9 cellular contexts compared by ENCODE assay signal in the genomic region with DNA sequence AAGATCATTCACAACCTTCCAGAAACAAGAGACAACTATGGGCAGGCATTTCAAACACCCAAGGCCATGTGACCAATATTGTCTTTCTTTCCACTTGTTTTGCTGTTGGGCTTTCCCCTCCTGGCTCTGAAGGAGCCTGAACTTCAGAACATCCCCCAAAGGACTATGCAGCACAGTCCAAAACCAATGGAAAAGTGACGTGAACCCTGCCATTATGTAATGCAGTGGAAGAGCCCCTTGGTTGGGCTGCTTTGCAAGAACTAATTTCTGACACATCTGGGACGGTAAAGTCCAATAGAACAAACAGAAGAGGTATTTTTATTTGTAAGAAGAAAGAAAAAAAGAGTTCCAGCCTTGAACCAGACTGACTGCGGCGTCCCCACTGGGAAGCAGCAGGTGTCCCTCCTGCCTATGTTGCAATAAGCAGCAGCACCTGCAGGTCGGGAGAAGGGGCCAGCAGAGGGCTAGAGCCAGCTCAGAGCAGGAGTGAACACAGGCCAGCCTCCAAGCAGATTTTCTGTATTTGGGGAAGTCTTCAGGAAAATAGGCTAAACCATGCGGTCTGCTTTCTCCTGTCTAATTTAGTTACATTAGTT.
DNase-seq lines count a peak whose midpoint lies in the region; ATAC-seq and TF ChIP-seq lines count a peak whose summit lies in the region.
"Had no signal": no experiment of that assay in that cellular context is flagged by ENCODE, and none has a peak within 500 bp of the region (broad histone marks: within the 10 kb centered on the region; RNA-seq: fewer than 3 reads in every experiment).

No MANE protein-coding gene starts in this region.

- H3K9me3 ChIP-seq in A673 (ENCODE audit: low read depth, low read length, poor library complexity, severe bottlenecking) (no peaks in the 10 kb centered on the region), PC-3 (ENCODE audit: low read length) (no peaks in the 10 kb centered on the region), iPS DF 6.9 (ENCODE audit: control insufficient read depth, insufficient read depth, low read length) (no peaks in the 10 kb centered on the region), colonic mucosa (no peaks in the 10 kb centered on the region)

- H3K4me3 Mint-ChIP-seq in natural killer cell = no peak overlapping the region
- no peak overlapping the region for H3K4me3 Mint-ChIP-seq in activated T-helper 1 cell treated with anti-CD3 and anti-CD28 coated beads, Interleukin-12 subunit alpha, Interleukin-12 subunit beta, Interleukin-2, Interleukin-4 antibody, amounts not matched to agents 30 ng/mL and 10 ng/mL and 1 ng/mL, durations not matched to agents 14 hours and 24 hours and 36 hours

- 0 out of 2 replicates have a peak, but pooled peaks have one; percentile 12 for TF ChIP-seq CTCF in A673 (conservative IDR thresholded peaks at IDR 0.05; ENCODE audit: low read depth, low read length)
- peak; percentile 35 for TF ChIP-seq CTCF in PC-3 (conservative IDR thresholded peaks at IDR 0.05; ENCODE audit: low read depth, low read length)
- no peak for TF ChIP-seq CTCF in natural killer cell (IDR thresholded peaks at IDR 0.05)
- TF ChIP-seq CTCF in colonic mucosa (IDR thresholded peaks at IDR 0.05) = no peak

- H3K27ac ChIP-seq in A673 (ENCODE audit: low read depth, low read length, poor library complexity, severe bottlenecking) (no peak overlapping the region), PC-3 (ENCODE audit: low read length) (no peak overlapping the region), iPS DF 6.9 (ENCODE audit: low read length) (no peak overlapping the region), colonic mucosa (no peak overlapping the region)

- H3K27me3 ChIP-seq in A673 (replicated peaks; ENCODE audit: insufficient read depth, low read depth, low read length, poor library complexity) = no peaks in the 10 kb centered on the region
- H3K27me3 ChIP-seq in H7 (ENCODE audit: control insufficient read depth, insufficient read depth, low read length) = no peaks in the 10 kb centered on the region
- H3K27me3 ChIP-seq in PC-3 (ENCODE audit: low read length) = no peaks in the 10 kb centered on the region
- no peaks in the 10 kb centered on the region; the same call in 1 of the 2 replicates for H3K27me3 ChIP-seq in iPS DF 6.9 (ENCODE audit: control insufficient read depth, insufficient read depth, low read length)
- no peaks in the 10 kb centered on the region for H3K27me3 ChIP-seq in colonic mucosa

- H3K9me3 Mint-ChIP-seq in natural killer cell = no peaks in the 10 kb centered on the region
- H3K9me3 Mint-ChIP-seq in activated T-helper 1 cell treated with anti-CD3 and anti-CD28 coated beads, Interleukin-12 subunit alpha, Interleukin-12 subunit beta, Interleukin-2, Interleukin-4 antibody, amounts not matched to agents 30 ng/mL and 10 ng/mL and 1 ng/mL, durations not matched to agents 14 hours and 24 hours and 36 hours = peaks cover 6% of the 10 kb centered on the region

- no peak overlapping the region for H3K27ac Mint-ChIP-seq in natural killer cell
- no peak overlapping the region for H3K27ac Mint-ChIP-seq in activated T-helper 1 cell treated with anti-CD3 and anti-CD28 coated beads, Interleukin-12 subunit alpha, Interleukin-12 subunit beta, Interleukin-2, Interleukin-4 antibody, amounts not matched to agents 30 ng/mL and 10 ng/mL and 1 ng/mL, durations not matched to agents 14 hours and 24 hours and 36 hours

- no peaks in the 10 kb centered on the region for H3K27me3 Mint-ChIP-seq in natural killer cell (ENCODE audit: low read depth in 2 of 2)
- H3K27me3 Mint-ChIP-seq in activated T-helper 1 cell treated with anti-CD3 and anti-CD28 coated beads, Interleukin-12 subunit alpha, Interleukin-12 subunit beta, Interleukin-2, Interleukin-4 antibody, amounts not matched to agents 30 ng/mL and 10 ng/mL and 1 ng/mL, durations not matched to agents 14 hours and 24 hours and 36 hours (ENCODE audit: insufficient read depth) = peaks cover 10% of the 10 kb centered on the region

- no peaks in the 10 kb centered on the region for H3F3A ChIP-seq in PC-3 (ENCODE audit: low read length, unreplicated experiment)

- no CpG with 5 or more reads among the region's 6 CpGs for WGBS in iPS DF 6.9 (ENCODE audit: insufficient coverage, insufficient read length)

- no peak overlapping the region for H3K9ac ChIP-seq in PC-3 (ENCODE audit: low read length)
- H3K9ac ChIP-seq in colonic mucosa (ENCODE audit: low read depth in 2 of 2, low read length in 2 of 2) = no peak overlapping the region

- H3K36me3 Mint-ChIP-seq in natural killer cell = no peaks in the 10 kb centered on the region
- no peaks in the 10 kb centered on the region for H3K36me3 Mint-ChIP-seq in activated T-helper 1 cell treated with anti-CD3 and anti-CD28 coated beads, Interleukin-12 subunit alpha, Interleukin-12 subunit beta, Interleukin-2, Interleukin-4 antibody, amounts not matched to agents 30 ng/mL and 10 ng/mL and 1 ng/mL, durations not matched to agents 14 hours and 24 hours and 36 hours (ENCODE audit: low read depth)

- H3K9me2 ChIP-seq in PC-3 (replicated peaks; ENCODE audit: low read length) = no peaks in the 10 kb centered on the region

- no peaks in the 10 kb centered on the region for H3K79me2 ChIP-seq in PC-3 (ENCODE audit: low read length)

- ATAC-seq in PC-3 (peak; percentile 56), natural killer cell (no peak)

- H3K4me1 Mint-ChIP-seq in natural killer cell = peaks cover 25 to 28% of the 10 kb centered on the region in 2 donors
- H3K4me1 Mint-ChIP-seq in activated T-helper 1 cell treated with anti-CD3 and anti-CD28 coated beads, Interleukin-12 subunit alpha, Interleukin-12 subunit beta, Interleukin-2, Interleukin-4 antibody, amounts not matched to agents 30 ng/mL and 10 ng/mL and 1 ng/mL, durations not matched to agents 14 hours and 24 hours and 36 hours (ENCODE audit: low read depth) = peaks cover 12% of the 10 kb centered on the region

- H2AFZ ChIP-seq in PC-3 (ENCODE audit: low read length) = no peak overlapping the region

- intact Hi-C loops in A673 (cut with micrococcal nuclease; ENCODE audit: unreplicated experiment) (no loop called here), PC-3 (cut with micrococcal nuclease) (no loop called here), natural killer cell (cut with micrococcal nuclease) (no loop called here), colonic mucosa (cut with DNase I) (no loop called here)
- intact Hi-C loops in activated T-helper 1 cell treated with anti-CD3 and anti-CD28 coated beads, Interleukin-12 subunit alpha, Interleukin-12 subunit beta, Interleukin-2, Interleukin-4 antibody, amounts not matched to agents 30 ng/mL and 10 ng/mL and 1 ng/mL, durations not matched to agents 14 hours and 24 hours and 36 hours (cut with micrococcal nuclease) = no loop called here

- BruUV-seq in A673 (replicated peaks; lab: Mats Ljungman, UMichigan) (no TSS peak), PC-3 (replicated peaks; lab: Mats Ljungman, UMichigan) (no TSS peak)

- H3K4me1 ChIP-seq in A673 (ENCODE audit: insufficient read depth, low read length, poor library complexity, severe bottlenecking) (no peaks in the 10 kb centered on the region), PC-3 (ENCODE audit: insufficient read depth, low read length) (peaks cover 15% of the 10 kb centered on the region), iPS DF 6.9 (ENCODE audit: control insufficient read depth, insufficient read depth, low read length) (0 out of 2 replicates have a peak, but pooled peaks cover 2% of the 10 kb centered on the region), colonic mucosa (no peaks in the 10 kb centered on the region)

- H3K36me3 ChIP-seq in A673 (ENCODE audit: insufficient read depth, low read length, poor library complexity, severe bottlenecking) (no peaks in the 10 kb centered on the region), H7 (replicated peaks; ENCODE audit: control insufficient read depth, insufficient read depth, low read length) (no peaks in the 10 kb centered on the region), PC-3 (ENCODE audit: low read depth, low read length) (no peaks in the 10 kb centered on the region), iPS DF 6.9 (ENCODE audit: control insufficient read depth, insufficient read depth, low read length) (no peaks in the 10 kb centered on the region), colonic mucosa (no peaks in the 10 kb centered on the region)

- H3K4me2 ChIP-seq in PC-3 (ENCODE audit: low read length) = no peak overlapping the region

- CTCF ChIA-PET in A673 (lab: Charles Lee) (no interaction called here), PC-3 (lab: Charles Lee) (interaction anchor here (0.6 kb wide), 2 partner anchors 20 to 295 kb away, joined by 3 to 4 read pairs; no protein-coding TSS in a partner anchor)

- H3K4me3 ChIP-seq in A673 (ENCODE audit: low read depth, low read length, poor library complexity, severe bottlenecking) = no peak overlapping the region
- no peak overlapping the region for H3K4me3 ChIP-seq in H7 (ENCODE audit: insufficient read depth, low read depth, low read length)
- no peak overlapping the region for H3K4me3 ChIP-seq in PC-3 (ENCODE audit: low read length)
- no peak overlapping the region for H3K4me3 ChIP-seq in iPS DF 6.9 (ENCODE audit: low read length)
- H3K4me3 ChIP-seq in colonic mucosa = no peak overlapping the region

- H4K20me1 ChIP-seq in PC-3 (ENCODE audit: low read length) = no peaks in the 10 kb centered on the region

- POLR2A ChIA-PET in A673 (lab: Charles Lee; ENCODE audit: low non-redundant PET) (no interaction called here), PC-3 (lab: Charles Lee; ENCODE audit: unreplicated experiment) (no interaction called here)

- DNase-seq in A673 (ENCODE audit: low spot score) = peak; percentile 17
- DNase-seq in H7 = peak; percentile 61
- DNase-seq in PC-3 = peak; percentile 28
- DNase-seq in iPS DF 6.9 (ENCODE audit: low read depth, low spot score) = peak; percentile 39
- DNase-seq in natural killer cell = no peak
- DNase-seq in activated gamma-delta T cell treated with Interleukin-2 at 50 U/mL for 16 hours = no peak
- DNase-seq in activated T-helper 1 cell treated with anti-CD3 and anti-CD28 coated beads, Interleukin-12 subunit alpha, Interleukin-12 subunit beta, Interleukin-2, Interleukin-4 antibody, amounts not matched to agents 30 ng/mL and 10 ng/mL and 1 ng/mL, durations not matched to agents 14 hours and 24 hours and 36 hours (ENCODE audit: low spot score) = no peak
- DNase-seq in colonic mucosa = no peak
- DNase-seq: stimulated activated CD4-positive, alpha-beta T cell treated with anti-CD3 and anti-CD28 coated beads, Interleukin-15, amount 100 ng/mL, for 24 hours had no signal

Comparison
In these comparisons a context has a peak if more than half of its experiments do, and no peak if none do; other contexts are left out.
1. DNase-seq: peak in A673 (single experiment), H7 (single experiment), PC-3 (single experiment) and iPS DF 6.9 (single experiment); none in natural killer cell (single experiment), activated gamma-delta T cell treated with Interleukin-2 at 50 U/mL for 16 hours (single experiment), activated T-helper 1 cell treated with anti-CD3 and anti-CD28 coated beads, Interleukin-12 subunit alpha, Interleukin-12 subunit beta, Interleukin-2, Interleukin-4 antibody, amounts not matched to agents 30 ng/mL and 10 ng/mL and 1 ng/mL, durations not matched to agents 14 hours and 24 hours and 36 hours (single experiment) and colonic mucosa (single experiment).
2. CTCF ChIP-seq: peak in A673 (single experiment) and PC-3 (single experiment); none in natural killer cell (single experiment) and colonic mucosa (single experiment).